8 cellular contexts compared by ENCODE assay signal in genomic region chr1:94883688-94884087, GRCh38. TPM values are rescaled to one million over a fixed set of nuclear protein-coding genes. Genes with fewer than 3 reads are reported as not detected.
DNase-seq lines count a peak whose midpoint lies in the region; TF ChIP-seq lines count a peak whose summit lies in the region.

No MANE protein-coding gene starts in this region.

- WGBS in hepatocyte (ENCODE audit: low lambda C conversion rate, missing lambda C conversion rate), result 58% methylated on average over 4 of the region's 4 CpGs
- WGBS in suprapubic skin, result 30% methylated on average over 4 of the region's 4 CpGs

- H3K9me3 ChIP-seq in hepatocyte (ENCODE audit: low read depth) (no peaks in the 10 kb centered on the region), suprapubic skin (no peaks in the 10 kb centered on the region), BE2C (no peaks in the 10 kb centered on the region)

- H3K36me3 ChIP-seq in hepatocyte (replicated peaks; ENCODE audit: insufficient read depth, low read depth) (no peaks in the 10 kb centered on the region), suprapubic skin (no peaks in the 10 kb centered on the region), BE2C (no peaks in the 10 kb centered on the region)

- H4K20me1 ChIP-seq in hepatocyte (ENCODE audit: insufficient read depth, poor library complexity, severe bottlenecking), result no peaks in the 10 kb centered on the region

- no peaks in the 10 kb centered on the region for H3K79me2 ChIP-seq in hepatocyte

- H3K4me3 ChIP-seq in hepatocyte (no peak overlapping the region), suprapubic skin (no peak overlapping the region), BE2C (ENCODE audit: low read depth, low read length) (no peak overlapping the region)

- TF ChIP-seq EP300 in suprapubic skin (IDR thresholded peaks at IDR 0.05), result no peak

- TF ChIP-seq CTCF in hepatocyte (IDR thresholded peaks at IDR 0.05; ENCODE audit: poor library complexity) (no peak), suprapubic skin (IDR thresholded peaks at IDR 0.05) (no peak), BE2C (IDR thresholded peaks at IDR 0.05; ENCODE audit: low read depth, low read length) (no peak), Calu3 (IDR thresholded peaks at IDR 0.05; ENCODE audit: unreplicated experiment) (no peak)

- BruUV-seq in Calu3 (replicated peaks; lab: Mats Ljungman, UMichigan), result no TSS peak

- H3K4me3 Mint-ChIP-seq in Calu3 (ENCODE audit: low read depth, unreplicated experiment), result no peak overlapping the region

- peak; percentile 7 for DNase-seq in stimulated activated CD4-positive, alpha-beta T cell treated with anti-CD3 and anti-CD28 coated beads, Interleukin-15, amount 100 ng/mL, for 24 hours
- no peak for DNase-seq in stimulated activated CD4-positive, alpha-beta T cell treated with anti-CD3 and anti-CD28 coated beads, Interleukin-2, amount 100 ng/mL, for 24 hours
- peak; percentile 14 for DNase-seq in activated naive CD4-positive, alpha-beta T cell treated with anti-CD3 and anti-CD28 coated beads, Interleukin-2, amount 50 U/mL, for 16 hours
- DNase-seq in hepatocyte (ENCODE audit: low spot score) (no peak), suprapubic skin (ENCODE audit: low spot score in 2 of 2) (no peak), BE2C (no peak), Calu3 (no peak), NCI-H2196 (lab: John Stamatoyannopoulos, UW; ENCODE audit: unreplicated experiment) (no peak)

- CTCF ChIA-PET in Calu3 (lab: Charles Lee), result no interaction called here

- no peaks in the 10 kb centered on the region for H3K9me2 ChIP-seq in hepatocyte (replicated peaks; ENCODE audit: insufficient read depth)

- H3K27me3 Mint-ChIP-seq in Calu3 (ENCODE audit: unreplicated experiment), result no peaks in the 10 kb centered on the region

- no peaks in the 10 kb centered on the region for H3K9me3 Mint-ChIP-seq in Calu3 (ENCODE audit: low read depth, unreplicated experiment)

- TF ChIP-seq POLR2A in suprapubic skin (IDR thresholded peaks at IDR 0.05), result no peak

- intact Hi-C loops in Calu3 (cut with micrococcal nuclease; ENCODE audit: unreplicated experiment), result no loop called here

- H2AFZ ChIP-seq in hepatocyte, result peak overlapping the region; percentile 2

- H3K4me1 ChIP-seq in hepatocyte (ENCODE audit: insufficient read depth) (peaks cover 14% of the 10 kb centered on the region), suprapubic skin (peaks cover 12% of the 10 kb centered on the region), BE2C (no peaks in the 10 kb centered on the region)

- no peak overlapping the region for H3K27ac Mint-ChIP-seq in Calu3 (ENCODE audit: unreplicated experiment)

- no peaks in the 10 kb centered on the region for H3K4me1 Mint-ChIP-seq in Calu3 (ENCODE audit: low read depth, unreplicated experiment)

- H3K27me3 ChIP-seq in hepatocyte (no peaks in the 10 kb centered on the region), suprapubic skin (no peaks in the 10 kb centered on the region), BE2C (no peaks in the 10 kb centered on the region)

- peak overlapping the region; percentile 33 for H3K4me2 ChIP-seq in hepatocyte

- no peaks in the 10 kb centered on the region for H3K36me3 Mint-ChIP-seq in Calu3 (ENCODE audit: insufficient read depth, unreplicated experiment)

- H3K27ac ChIP-seq in hepatocyte (peak overlapping the region; percentile 92), suprapubic skin (peak overlapping the region; percentile 60)

RNA-seq across cellular contexts. Expression of gene CNN3, which starts 43.2 kb away (rescaled TPM):
- total RNA-seq in hepatocyte (255 and 256 TPM in 2 replicates), suprapubic skin (10 to 100 TPM; 52.3 to 73.7 (median 58.6) TPM), Calu3 (2022) (83.4 and 140 TPM in 2 replicates)
- polyA plus RNA-seq in hepatocyte, result 416 and 420 TPM in 2 replicates
- 101 TPM for polyA plus RNA-seq in BE2C (2012; ENCODE audit: insufficient read depth, insufficient read length, low read depth)

Comparison
In these comparisons a context has a peak if more than half of its experiments do, and no peak if none do; other contexts are left out.
1. DNase-seq: peak in stimulated activated CD4-positive, alpha-beta T cell treated with anti-CD3 and anti-CD28 coated beads, Interleukin-15, amount 100 ng/mL, for 24 hours (single experiment) and activated naive CD4-positive, alpha-beta T cell treated with anti-CD3 and anti-CD28 coated beads, Interleukin-2, amount 50 U/mL, for 16 hours (single experiment); none in stimulated activated CD4-positive, alpha-beta T cell treated with anti-CD3 and anti-CD28 coated beads, Interleukin-2, amount 100 ng/mL, for 24 hours (0 of 2), hepatocyte (single experiment), suprapubic skin (0 of 2), BE2C (single experiment), Calu3 (single experiment) and NCI-H2196 (single experiment).